In the genomic region with DNA sequence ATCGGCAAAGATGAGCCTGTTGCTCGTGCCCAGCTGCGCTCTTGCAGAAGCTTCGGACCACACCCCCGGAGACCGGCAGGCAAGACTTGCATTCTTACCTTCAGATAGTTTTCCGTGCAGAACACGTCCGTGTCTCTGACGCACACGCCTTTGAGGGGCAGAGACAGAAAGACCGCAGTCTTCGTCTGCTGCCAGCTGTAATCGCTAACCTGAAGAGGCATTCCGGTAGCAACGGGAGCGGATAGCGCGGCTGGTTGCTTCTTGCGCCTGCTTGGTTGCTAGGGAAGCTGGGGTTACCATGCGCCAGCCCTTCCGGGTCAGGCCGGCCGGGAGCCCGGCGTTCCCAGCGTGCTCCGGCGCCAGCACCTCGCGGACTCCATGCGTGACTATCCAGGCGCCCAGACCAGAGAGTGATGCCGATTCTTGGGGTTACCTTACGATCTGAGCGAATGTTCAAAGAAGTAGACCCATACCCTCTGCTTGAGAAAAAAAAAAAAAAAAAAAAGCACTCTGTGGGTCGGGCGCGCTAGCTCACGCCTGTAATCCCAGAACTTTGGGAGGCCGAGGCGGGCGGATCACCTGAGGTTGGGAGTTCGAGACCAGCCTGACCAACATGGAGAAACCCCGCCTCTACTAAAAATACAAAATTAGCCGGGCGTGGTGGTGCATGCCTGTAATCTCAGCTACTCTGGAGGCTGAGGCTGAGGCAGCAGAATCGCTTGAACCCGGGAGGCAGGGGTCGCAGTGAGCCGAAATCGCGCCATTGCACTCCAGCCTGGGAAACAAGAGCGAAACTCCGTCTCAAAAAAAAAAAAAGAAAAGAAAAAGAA, we compare ENCODE assay signal across 8 cellular contexts. TPM values are rescaled to one million over a fixed set of nuclear protein-coding genes. Genes with fewer than 3 reads are reported as not detected.
DNase-seq lines count a peak whose midpoint lies in the region; ATAC-seq and TF ChIP-seq lines count a peak whose summit lies in the region.
"Not testable (repeated sequence)": the region's sequence is repeated elsewhere in the genome, so short reads cannot be mapped to it uniquely, and the experiment has no call there.

No MANE protein-coding gene starts in this region.

- intact Hi-C loops in HCT116 (cut with micrococcal nuclease), result not testable (repeated sequence)
- intact Hi-C loops in activated naive CD4-positive, alpha-beta T cell treated with anti-CD3 and anti-CD28 coated beads for 36 hours (cut with micrococcal nuclease), result loop anchor here (1.0 to 2.0 kb wide), 2 partner anchors 90 to 302 kb away; partner anchors contain the start of genes CCPG1, PIERCE2 and RSL24D1

- not testable (repeated sequence) for H3K36me3 Mint-ChIP-seq in activated naive CD4-positive, alpha-beta T cell treated with anti-CD3 and anti-CD28 coated beads for 36 hours (ENCODE audit: low read depth)

- not testable (repeated sequence) for H3K27me3 ChIP-seq in HCT116 (ENCODE audit: insufficient read depth, low read length); MM.1S (replicated peaks; ENCODE audit: insufficient read depth, low read length)

- H3K9me3 Mint-ChIP-seq in activated naive CD4-positive, alpha-beta T cell treated with anti-CD3 and anti-CD28 coated beads for 36 hours, result not testable (repeated sequence)

- TSS peak; percentile 77 for BruUV-seq in HCT116 (replicated peaks; lab: Mats Ljungman, UMichigan)

- H3K4me3 Mint-ChIP-seq in activated naive CD4-positive, alpha-beta T cell treated with anti-CD3 and anti-CD28 coated beads for 36 hours, result peak overlapping the region; percentile 82

- not testable (repeated sequence) for H3K79me2 ChIP-seq in HCT116 (ENCODE audit: insufficient read depth, low read length); MM.1S (ENCODE audit: low read length)

- H3K9ac ChIP-seq in HCT116 (ENCODE audit: low read length) (peak overlapping the region; percentile 61), MM.1S (ENCODE audit: low read length) (peak overlapping the region; percentile 40; the same call in 1 of the 2 replicates)

- H2AFZ ChIP-seq in HCT116 (ENCODE audit: low read depth, low read length, poor library complexity, severe bottlenecking) (peak overlapping the region; percentile 29), MM.1S (ENCODE audit: low read length) (peak overlapping the region; percentile 57)

- H3K4me3 ChIP-seq in HCT116 (replicated peaks in 1 of 2; ENCODE audit: low read depth in 1 of 2, low read length in 2 of 2) (peak overlapping the region; percentile 62 to 76), MM.1S (ENCODE audit: low read length) (peak overlapping the region; percentile 59)

- H3K4me1 Mint-ChIP-seq in activated naive CD4-positive, alpha-beta T cell treated with anti-CD3 and anti-CD28 coated beads for 36 hours (ENCODE audit: low read depth), result not testable (repeated sequence)

- peak; percentile 49 for DNase-seq in GF-D8 (lab: John Stamatoyannopoulos, UW)
- DNase-seq in HCT116 (ENCODE audit: low read depth, low spot score), result peak; percentile 75
- peak; percentile 91 for DNase-seq in MM.1S
- DNase-seq in SK-MEL-5 (ENCODE audit: low read depth, low spot score), result peak; percentile 89
- peak; percentile 85 for DNase-seq in activated naive CD4-positive, alpha-beta T cell treated with anti-CD3 and anti-CD28 coated beads for 36 hours
- peak; percentile 65 for DNase-seq in globus pallidus (ENCODE audit: low spot score)
- DNase-seq in non-pigmented ciliary epithelial cell (ENCODE audit: low read depth), result peak; percentile 54
- peak; percentile 74 for DNase-seq in stromal cell of bone marrow (ENCODE audit: low read depth)

- H4K20me1 ChIP-seq in HCT116 (ENCODE audit: insufficient read depth); MM.1S (ENCODE audit: insufficient read depth, low read length): not testable (repeated sequence)

- peak overlapping the region; percentile 56 for H3K27ac ChIP-seq in HCT116 (ENCODE audit: low read depth, low read length)
- H3K27ac ChIP-seq in MM.1S (ENCODE audit: low read length), result peak overlapping the region; percentile 52; the same call in 1 of the 2 replicates

- H3K4me2 ChIP-seq in HCT116 (ENCODE audit: low read length), result peak overlapping the region; percentile 77
- peak overlapping the region; percentile 81 for H3K4me2 ChIP-seq in MM.1S (ENCODE audit: low read depth, low read length)

- POLR2A ChIA-PET in HCT116 (lab: Charles Lee), result interaction anchor here (0.7 kb wide), 1 partner anchor 174 kb away, joined by 6 read pairs; no protein-coding TSS in a partner anchor

- CTCF ChIA-PET in HCT116 (lab: Charles Lee), result interaction anchor here (0.9 to 1.2 kb wide), 3 partner anchors 10 to 63 kb away, joined by 3 read pairs; no protein-coding TSS in a partner anchor
- CTCF ChIA-PET in activated naive CD4-positive, alpha-beta T cell treated with anti-CD3 and anti-CD28 coated beads for 36 hours (lab: Charles Lee), result interaction anchor here (2.1 kb wide), 1 partner anchor 28 kb away, joined by 4 read pairs; no protein-coding TSS in a partner anchor

- H3K27ac Mint-ChIP-seq in activated naive CD4-positive, alpha-beta T cell treated with anti-CD3 and anti-CD28 coated beads for 36 hours, result peak overlapping the region; percentile 61

- H3F3A ChIP-seq in MM.1S (ENCODE audit: insufficient read depth, low read length), result not testable (repeated sequence)

- in situ Hi-C loops in SK-MEL-5 (cut with HindIII; ENCODE audit: low pct_unique_long_range_greater_than_20kb, low sequenced_read_pairs), result not testable (repeated sequence)

- not testable (repeated sequence) for H3K36me3 ChIP-seq in HCT116 (ENCODE audit: control insufficient read depth in 1 of 2, insufficient read depth in 2 of 2, low read length in 2 of 2); MM.1S (replicated peaks; ENCODE audit: insufficient read depth, low read length)

- not testable (repeated sequence) for TF ChIP-seq POLR2A in HCT116 (IDR thresholded peaks at IDR 0.05; ENCODE audit: borderline replicate concordance, extremely low read depth, insufficient read depth, insufficient read length)

- TF ChIP-seq RAD21 in HCT116 (IDR thresholded peaks at IDR 0.05; ENCODE audit: low read depth), result not testable (repeated sequence)

- TF ChIP-seq CTCF in HCT116 (IDR thresholded peaks at IDR 0.05 in 2 of 3, conservative IDR thresholded peaks at IDR 0.05 in 1 of 3; ENCODE audit: borderline replicate concordance in 1 of 3, insufficient read depth in 1 of 3, low read depth in 2 of 3, low read length in 2 of 3); MM.1S (IDR thresholded peaks at IDR 0.05; ENCODE audit: low read length): not testable (repeated sequence)

- not testable (repeated sequence) for H3K27me3 Mint-ChIP-seq in activated naive CD4-positive, alpha-beta T cell treated with anti-CD3 and anti-CD28 coated beads for 36 hours (ENCODE audit: low read depth)

- H3K9me3 ChIP-seq in HCT116 (ENCODE audit: control insufficient read depth in 1 of 2, insufficient read depth in 1 of 2, low read depth in 1 of 2, low read length in 2 of 2); MM.1S (replicated peaks; ENCODE audit: insufficient read depth, low read length): not testable (repeated sequence)

- H3K9me2 ChIP-seq in HCT116 (ENCODE audit: insufficient read depth); MM.1S (replicated peaks; ENCODE audit: insufficient read depth, low read length): not testable (repeated sequence)

- RAD21 ChIA-PET in HCT116 (lab: Charles Lee; ENCODE audit: low non-redundant PET in 1 of 2, low total read pairs in 2 of 2, uncharacterized antibody in 2 of 2, unreplicated experiment in 2 of 2), result interaction anchor here (0.7 kb wide), 2 partner anchors 129 to 140 kb away, joined by 7 to 8 read pairs; no protein-coding TSS in a partner anchor

- peaks cover 3 to 14% of the 10 kb centered on the region in 2 experiments; a peak in 3 of 4 replicates for H3K4me1 ChIP-seq in HCT116 (ENCODE audit: control insufficient read depth in 1 of 2, insufficient read depth in 2 of 2, low read length in 2 of 2)
- H3K4me1 ChIP-seq in MM.1S (ENCODE audit: low read length), result not testable (repeated sequence)

- ATAC-seq in HCT116, result peak; percentile 99

TF ChIP-seq in HCT116, 20 proteins besides CTCF, POLR2A, EP300 and RAD21:
- TF ChIP-seq ELF1 (IDR thresholded peaks at IDR 0.05; ENCODE audit: borderline replicate concordance, low read depth) (peak; percentile 52), YY1 (IDR thresholded peaks at IDR 0.05; ENCODE audit: extremely low read depth, insufficient replicate concordance, low read depth, low read length) (peak; percentile 64), POLR2AphosphoS5 (IDR thresholded peaks at IDR 0.05; ENCODE audit: low read depth, low read length) (peak; percentile 80), CBX3 (IDR thresholded peaks at IDR 0.05; ENCODE audit: low read depth) (0 out of 2 replicates have a peak, but pooled peaks have one; percentile 40), MAX (IDR thresholded peaks at IDR 0.05) (peak; percentile 93), ZFX (IDR thresholded peaks at IDR 0.05) (peak; percentile 30; the same call in 1 of the 2 replicates), SIN3A (IDR thresholded peaks at IDR 0.05; ENCODE audit: low read depth) (peak; percentile 91)

RNA-seq across cellular contexts. Expression of gene DNAAF4, which starts 9.7 kb away (rescaled TPM):
- total RNA-seq in HCT116 (2021; ENCODE audit: unreplicated experiment), result 3.1 TPM
- polyA plus RNA-seq in HCT116 (2012), result 1.4 and 1.9 TPM in 2 replicates
- total RNA-seq in SK-MEL-5 (2014; rRNA removed; shearing (Covaris generic)), result 0.37 and 1.6 TPM in 2 replicates
- 2.0 and 2.8 TPM in 2 replicates for polyA plus RNA-seq in SK-MEL-5 (2015; cell fraction: cytosol; rRNA removed)
- polyA plus RNA-seq in SK-MEL-5 (2015; cell fraction: nucleus; rRNA removed), result 3.7 and 17.8 TPM in 2 replicates
- total RNA-seq in activated naive CD4-positive, alpha-beta T cell treated with anti-CD3 and anti-CD28 coated beads for 36 hours, result under 1 TPM; 0.30 to 0.69 TPM

Comparison
In these comparisons a context has a peak if more than half of its experiments do, and no peak if none do; other contexts are left out.
1. Peak in every context shown above with its lines: DNase-seq, ATAC-seq, H3K4me3 ChIP-seq and H3K27ac ChIP-seq.